In the genomic region with DNA sequence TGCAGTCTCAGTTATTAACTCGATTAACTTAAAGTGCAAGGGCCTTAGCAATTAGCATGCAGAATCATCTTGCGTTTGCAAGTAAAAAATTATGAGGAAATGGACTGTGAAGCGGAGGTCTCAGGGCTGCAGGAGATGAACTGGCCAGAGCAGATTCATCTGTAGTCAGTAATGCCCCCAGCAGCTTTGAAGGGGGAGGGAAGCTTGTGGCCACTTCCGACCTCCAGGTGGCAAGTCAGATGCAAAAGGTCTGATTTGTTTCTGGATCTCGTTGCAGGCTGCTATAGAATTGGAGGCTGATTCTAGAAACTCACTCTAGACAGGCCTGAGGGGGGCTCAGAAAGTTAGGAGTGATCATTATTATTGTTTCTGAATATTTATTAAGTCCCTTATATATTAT, we compare ENCODE assay signal across 24 cellular contexts.
"Had no signal": no experiment of that assay in that cellular context is flagged by ENCODE, and none has a peak within 500 bp of the region (broad histone marks: within the 10 kb centered on the region; RNA-seq: fewer than 3 reads in every experiment).

No MANE protein-coding gene starts in this region.

- H3K4me3 ChIP-seq: dorsolateral prefrontal cortex, gastrocnemius medialis, heart left ventricle, hepatocyte, lung, mucosa of descending colon, psoas muscle, sigmoid colon, stomach, tibial artery had no signal

- H2AFZ ChIP-seq: hepatocyte had no signal

- H3K79me2 ChIP-seq: hepatocyte had no signal

- H3K4me1 ChIP-seq: gastrocnemius medialis, heart left ventricle, psoas muscle, sigmoid colon, stomach, tibial artery had no signal

- ATAC-seq: esophagus mucosa; gastrocnemius medialis; heart left ventricle; left lobe of liver; mucosa of descending colon; natural killer cell treated with Interleukin-12 subunit alpha and Interleukin-12 subunit beta and Interleukin-15 and Interleukin-18, amount 100 ng/mL, for 72 hours; psoas muscle; right cardiac atrium; stimulated activated effector memory CD8-positive, alpha-beta T cell treated with anti-CD3 and anti-CD28 coated beads, Interleukin-12 subunit alpha, Interleukin-12 subunit beta, amount 100 ng/mL, for 72 hours had no signal

- H3K9me3 ChIP-seq: gastrocnemius medialis, mucosa of descending colon, psoas muscle, sigmoid colon, tibial artery had no signal

- H3K27me3 ChIP-seq: dorsolateral prefrontal cortex, gastrocnemius medialis, heart left ventricle, hepatocyte, sigmoid colon, tibial artery had no signal

- H3K36me3 ChIP-seq: gastrocnemius medialis, heart left ventricle, sigmoid colon, stomach, tibial artery had no signal

- FAIRE-seq: kidney had no signal

- H3K27ac ChIP-seq: dorsolateral prefrontal cortex, epithelial cell of prostate, gastrocnemius medialis, heart left ventricle, hepatocyte, psoas muscle, sigmoid colon, stomach, tibial artery had no signal

- H3K4me2 ChIP-seq: hepatocyte had no signal

- DNase-seq: cerebellar nuclear complex; dorsolateral prefrontal cortex; effector CD4-positive, alpha-beta T cell; foreskin fibroblast; gastrocnemius medialis; heart left ventricle; kidney; mucosa of descending colon; naive B cell; psoas muscle; right cardiac atrium; sigmoid colon; stimulated activated CD4-positive, alpha-beta T cell treated with anti-CD3 and anti-CD28 coated beads, Interleukin-2, amount 100 ng/mL, for 24 hours; stimulated activated CD4-positive, alpha-beta T cell treated with anti-CD3 and anti-CD28 coated beads, Interleukin-4, amount 100 ng/mL, for 24 hours; stimulated activated naive CD4-positive, alpha-beta T cell treated with Interleukin-2 at 50 U/mL for 16 hours; stomach; tibial artery had no signal
